In the genomic region with DNA sequence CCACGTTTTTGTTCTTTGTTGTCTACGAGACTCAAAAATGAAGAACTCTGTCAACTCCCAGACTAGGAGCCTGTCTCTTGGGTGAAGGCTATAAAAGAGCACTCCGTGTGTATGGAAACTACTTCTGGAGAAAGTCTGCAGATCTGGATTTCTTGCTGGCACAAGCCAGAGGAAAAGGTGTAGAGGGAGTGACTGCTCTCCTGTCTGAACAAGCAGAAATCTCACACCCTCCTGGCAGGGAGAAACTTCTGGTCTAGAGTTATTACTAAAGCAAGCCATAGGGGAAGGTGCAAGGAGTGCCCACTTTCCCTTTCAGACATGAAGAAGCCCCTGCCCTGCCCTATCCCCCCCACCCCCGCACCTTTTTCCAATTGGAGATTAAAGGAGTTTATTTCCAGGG, we compare ENCODE assay signal across 24 cellular contexts. TPM values are rescaled to one million over a fixed set of nuclear protein-coding genes. Genes with fewer than 3 reads are reported as not detected.
"Had no signal": no experiment of that assay in that cellular context is flagged by ENCODE, and none has a peak within 500 bp of the region (broad histone marks: within the 10 kb centered on the region; RNA-seq: fewer than 3 reads in every experiment).

No MANE protein-coding gene starts in this region.

- H3K36me3 ChIP-seq: colonic mucosa, esophagus muscularis mucosa, gastrocnemius medialis, heart right ventricle, left lung, lower lobe of right lung had no signal

- DNase-seq: colonic mucosa; cortex of kidney; effector CD8-positive, alpha-beta T cell; effector memory CD8-positive, alpha-beta T cell; endodermal cell; foreskin fibroblast; foreskin melanocyte; gastrocnemius medialis; glutamatergic neuron; head of caudate nucleus; heart right ventricle; hippocampal formation; left cardiac atrium; left lung; left ventricle myocardium superior; lower lobe of right lung; mesenchymal stem cell; mucosa of descending colon; naive B cell had no signal

- H3K27me3 ChIP-seq: colonic mucosa, esophagus muscularis mucosa, gastrocnemius medialis, left lung had no signal

- H3K9me3 ChIP-seq: colonic mucosa had no signal

- H3K4me3 ChIP-seq: colonic mucosa, esophagus muscularis mucosa, gastrocnemius medialis, heart right ventricle, left lung, lower lobe of right lung, mucosa of descending colon had no signal

- FAIRE-seq: endometrium, islet of Langerhans, keratinocyte had no signal

- ATAC-seq: effector memory CD8-positive, alpha-beta T cell; gastrocnemius medialis; heart right ventricle; left cardiac atrium; left lung; left ventricle myocardium superior; lower lobe of right lung; mucosa of descending colon had no signal

- H3K4me1 ChIP-seq: colonic mucosa, esophagus muscularis mucosa, heart right ventricle, left lung, lower lobe of right lung had no signal

- H3K27ac ChIP-seq: colonic mucosa, esophagus muscularis mucosa, gastrocnemius medialis, heart right ventricle, left lung, lower lobe of right lung had no signal

RNA-seq across cellular contexts. Expression of gene PLAAT1, which starts 9.5 kb away (rescaled TPM):
- total RNA-seq: colonic mucosa, lower lobe of right lung, myocyte had no signal
